12 cellular contexts compared by ENCODE assay signal in genomic region chr5:110333384-110333783, GRCh38.
A peak's percentile ranks its signal among the peaks of the same experiment; 100 is the strongest.
DNase-seq lines count a peak whose midpoint lies in the region; ATAC-seq and TF ChIP-seq lines count a peak whose summit lies in the region.
"Had no signal": no experiment of that assay in that cellular context is flagged by ENCODE, and none has a peak within 500 bp of the region (broad histone marks: within the 10 kb centered on the region; RNA-seq: fewer than 3 reads in every experiment).

No MANE protein-coding gene starts in this region.

- no peak overlapping the region for H3K4me2 ChIP-seq in Loucy (ENCODE audit: low read depth, low read length, poor library complexity, severe bottlenecking)

- H3K27ac ChIP-seq in endodermal cell (ENCODE audit: low read depth, low read length) (no peak overlapping the region), upper lobe of left lung (no peak overlapping the region)

- WGBS in endodermal cell (ENCODE audit: insufficient coverage in 1 of 2, insufficient read length in 1 of 2), 2 experiments, result 52 to 54% methylated on average over 2 to 4 of the region's 4 CpGs
- 61% methylated on average over 4 of the region's 4 CpGs for WGBS in upper lobe of left lung, 2 donors

- H2AFZ ChIP-seq in Loucy (ENCODE audit: low read length), result no peak overlapping the region

- H3K36me3 ChIP-seq in Loucy (ENCODE audit: insufficient read depth, low read length) (no peaks in the 10 kb centered on the region), endodermal cell (ENCODE audit: control insufficient read depth, insufficient read depth, low read length) (no peaks in the 10 kb centered on the region), upper lobe of left lung (no peaks in the 10 kb centered on the region)

- H3K9me3 Mint-ChIP-seq in endodermal cell (no peaks in the 10 kb centered on the region), osteocyte (ENCODE audit: unreplicated experiment) (peaks cover 6% of the 10 kb centered on the region)
- H3K9me3 Mint-ChIP-seq: activated CD4-positive, alpha-beta T cell treated with anti-CD3 and anti-CD28 coated beads, Interleukin-2, amount 10 ng/mL, durations not matched to agents 24 days and 14 days had no signal

- H3F3A ChIP-seq in Loucy (ENCODE audit: low read depth), result no peaks in the 10 kb centered on the region

- H3K27ac Mint-ChIP-seq in endodermal cell (no peak overlapping the region), osteocyte (ENCODE audit: unreplicated experiment) (no peak overlapping the region)
- H3K27ac Mint-ChIP-seq: activated CD4-positive, alpha-beta T cell treated with anti-CD3 and anti-CD28 coated beads, Interleukin-2, amount 10 ng/mL, durations not matched to agents 24 days and 14 days had no signal

- H3K4me1 Mint-ChIP-seq in endodermal cell (peaks cover 5% of the 10 kb centered on the region), osteocyte (ENCODE audit: unreplicated experiment) (peaks cover 20% of the 10 kb centered on the region)
- H3K4me1 Mint-ChIP-seq: activated CD4-positive, alpha-beta T cell treated with anti-CD3 and anti-CD28 coated beads, Interleukin-2, amount 10 ng/mL, durations not matched to agents 24 days and 14 days had no signal

- no peaks in the 10 kb centered on the region for H3K27me3 ChIP-seq in Loucy (ENCODE audit: insufficient read depth, low read length, poor library complexity, severe bottlenecking)
- H3K27me3 ChIP-seq in endodermal cell (ENCODE audit: control insufficient read depth, insufficient read depth, low read length, poor library complexity, severe bottlenecking), result peaks cover 10% of the 10 kb centered on the region
- no peaks in the 10 kb centered on the region for H3K27me3 ChIP-seq in upper lobe of left lung

- TF ChIP-seq EP300 in upper lobe of left lung (IDR thresholded peaks at IDR 0.05), result no peak

- H3K9ac ChIP-seq in Loucy (ENCODE audit: low read depth, low read length, poor library complexity, severe bottlenecking) (no peak overlapping the region), endodermal cell (ENCODE audit: extremely low read depth, low read length, poor library complexity, severe bottlenecking) (no peak overlapping the region)

- no peaks in the 10 kb centered on the region for H3K9me2 ChIP-seq in Loucy (replicated peaks; ENCODE audit: low read depth, low read length)

- TF ChIP-seq CTCF in Loucy (conservative IDR thresholded peaks at IDR 0.05; ENCODE audit: low read length), result peak; percentile 60
- peak; percentile 87 for TF ChIP-seq CTCF in endodermal cell (conservative IDR thresholded peaks at IDR 0.05)
- TF ChIP-seq CTCF in osteocyte (IDR thresholded peaks at IDR 0.05), result peak; percentile 19
- no peak for TF ChIP-seq CTCF in upper lobe of left lung (IDR thresholded peaks at IDR 0.05)

- ATAC-seq in upper lobe of left lung (ENCODE audit: low FRiP score in 2 of 2), result no peak
- ATAC-seq in GM21526 (IDR thresholded peaks at IDR 0.05; ENCODE audit: low FRiP score, unreplicated experiment), result no peak

- H3K4me3 Mint-ChIP-seq in endodermal cell (no peak overlapping the region), osteocyte (ENCODE audit: unreplicated experiment) (no peak overlapping the region)
- H3K4me3 Mint-ChIP-seq: activated CD4-positive, alpha-beta T cell treated with anti-CD3 and anti-CD28 coated beads, Interleukin-2, amount 10 ng/mL, durations not matched to agents 24 days and 14 days had no signal

- H3K27me3 Mint-ChIP-seq in endodermal cell (ENCODE audit: insufficient read depth) (peaks cover 30% of the 10 kb centered on the region), osteocyte (ENCODE audit: unreplicated experiment) (no peaks in the 10 kb centered on the region)

- H3K9me3 ChIP-seq in Loucy (ENCODE audit: insufficient read depth, low read depth, low read length) (no peaks in the 10 kb centered on the region), endodermal cell (ENCODE audit: control insufficient read depth, low read length) (no peaks in the 10 kb centered on the region), upper lobe of left lung (no peaks in the 10 kb centered on the region)

- H4K20me1 ChIP-seq in Loucy (ENCODE audit: insufficient read depth, low read length, poor library complexity, severe bottlenecking), result no peaks in the 10 kb centered on the region

- H3K36me3 Mint-ChIP-seq in endodermal cell (ENCODE audit: low read depth) (no peaks in the 10 kb centered on the region), osteocyte (ENCODE audit: unreplicated experiment) (no peaks in the 10 kb centered on the region)

- H3K4me3 ChIP-seq in Loucy (ENCODE audit: low read length, poor library complexity, severe bottlenecking) (no peak overlapping the region), endodermal cell (ENCODE audit: low read length) (no peak overlapping the region), upper lobe of left lung (no peak overlapping the region)

- H3K79me2 ChIP-seq in Loucy (ENCODE audit: insufficient read depth, low read length), result no peaks in the 10 kb centered on the region

- H3K4me1 ChIP-seq in Loucy (ENCODE audit: insufficient read depth, low read length, poor library complexity, severe bottlenecking) (no peaks in the 10 kb centered on the region), endodermal cell (ENCODE audit: control insufficient read depth, insufficient read depth, low read length) (peaks cover 3% of the 10 kb centered on the region), upper lobe of left lung (no peaks in the 10 kb centered on the region)

- no peak for TF ChIP-seq POLR2A in upper lobe of left lung (IDR thresholded peaks at IDR 0.05)

- DNase-seq in activated CD4-positive, alpha-beta T cell treated with anti-CD3 and anti-CD28 coated beads for 48 hours, result peak; percentile 4
- DNase-seq in activated CD4-positive, alpha-beta T cell treated with anti-CD3 and anti-CD28 coated beads, Interleukin-2, amount 50 U/mL, for 4 hours, result no peak
- peak; percentile 82 for DNase-seq in endodermal cell
- no peak for DNase-seq in osteocyte (ENCODE audit: extremely low spot score, unreplicated experiment)
- DNase-seq in NCI-H146 treated with DMSO at 0.1 percent for 48 hours (lab: John Stamatoyannopoulos, UW; ENCODE audit: unreplicated experiment), result no peak
- DNase-seq in upper lobe of left lung, result no peak
- DNase-seq: activated CD4-positive, alpha-beta T cell treated with anti-CD3 and anti-CD28 coated beads, Interleukin-2, amount 10 ng/mL, durations not matched to agents 24 days and 14 days; effector memory CD4-positive, alpha-beta T cell; NCI-H187 treated with DMSO at 0.1 percent for 48 hours; nucleus accumbens had no signal

Comparison
In these comparisons a context has a peak if more than half of its experiments do, and no peak if none do; other contexts are left out.
1. DNase-seq: peak in activated CD4-positive, alpha-beta T cell treated with anti-CD3 and anti-CD28 coated beads for 48 hours (single experiment) and endodermal cell (single experiment); none in activated CD4-positive, alpha-beta T cell treated with anti-CD3 and anti-CD28 coated beads, Interleukin-2, amount 50 U/mL, for 4 hours (0 of 2), osteocyte (single experiment), NCI-H146 treated with DMSO at 0.1 percent for 48 hours (single experiment) and upper lobe of left lung (0 of 2).
2. CTCF ChIP-seq: peak in Loucy (single experiment), endodermal cell (single experiment) and osteocyte (single experiment); none in upper lobe of left lung (0 of 6).